ENCODE assay signal across 28 cellular contexts in genomic region chr11:36465449-36466163, GRCh38. TPM values are rescaled to one million over a fixed set of nuclear protein-coding genes. Genes with fewer than 3 reads are reported as not detected.
A peak's percentile ranks its signal among the peaks of the same experiment; 100 is the strongest.
DNase-seq lines count a peak whose midpoint lies in the region; ATAC-seq and TF ChIP-seq lines count a peak whose summit lies in the region.
"Had no signal": no experiment of that assay in that cellular context is flagged by ENCODE, and none has a peak within 500 bp of the region (broad histone marks: within the 10 kb centered on the region; RNA-seq: fewer than 3 reads in every experiment).

No MANE protein-coding gene starts in this region.

- no peak overlapping the region for H3K4me3 ChIP-seq in astrocyte of the spinal cord (ENCODE audit: low read depth, low read length)
- H3K4me3 ChIP-seq in fibroblast of villous mesenchyme (ENCODE audit: low read depth, low read length) = no peak overlapping the region
- no peak overlapping the region for H3K4me3 ChIP-seq in smooth muscle cell
- no peak overlapping the region for H3K4me3 ChIP-seq in tibial artery
- H3K4me3 ChIP-seq: ascending aorta, dorsolateral prefrontal cortex, right lobe of liver had no signal

- no peak overlapping the region for H3K9ac ChIP-seq in smooth muscle cell (ENCODE audit: low read depth)
- H3K9ac ChIP-seq: parathyroid adenoma, SK-N-SH had no signal

- no peaks in the 10 kb centered on the region for H4K20me1 ChIP-seq in smooth muscle cell (ENCODE audit: low read depth)

- CTCF ChIA-PET in activated CD8-positive, alpha-beta T cell treated with anti-CD3 and anti-CD28 coated beads for 36 hours (lab: Charles Lee) = interaction anchor here (0.9 to 2.2 kb wide), 3 partner anchors 10 to 27 kb away, joined by 4 to 8 read pairs (median 4); no protein-coding TSS in a partner anchor
- CTCF ChIA-PET in activated CD8-positive, alpha-beta T cell treated with anti-CD3 and anti-CD28 coated beads, Interleukin-2, amount 10 ng/mL, durations not matched to agents 7 days and 5 days (lab: Charles Lee) = interaction anchor here (1.1 to 2.1 kb wide), 5 partner anchors 12 to 173 kb away, joined by 4 to 9 read pairs (median 4); no protein-coding TSS in a partner anchor

- H3K4me3 Mint-ChIP-seq in activated CD8-positive, alpha-beta T cell treated with anti-CD3 and anti-CD28 coated beads for 36 hours = no peak overlapping the region
- no peak overlapping the region for H3K4me3 Mint-ChIP-seq in activated CD8-positive, alpha-beta T cell treated with anti-CD3 and anti-CD28 coated beads, Interleukin-2, amount 10 ng/mL, durations not matched to agents 7 days and 5 days
- H3K4me3 Mint-ChIP-seq: activated CD4-positive, alpha-beta T cell treated with anti-CD3 and anti-CD28 coated beads, Interleukin-2, amount 10 ng/mL, durations not matched to agents 7 days and 5 days; CD4-positive, alpha-beta memory T cell; H9; nephron; T-helper 2 cell treated with Interferon-gamma antibody and Interleukin-4, amounts not matched to agents 5 μg/mL and 100 μg/mL, for 36 hours had no signal

- H3K27me3 ChIP-seq in smooth muscle cell (ENCODE audit: low read depth) (no peaks in the 10 kb centered on the region), tibial artery (no peaks in the 10 kb centered on the region)
- H3K27me3 ChIP-seq: ascending aorta, dorsolateral prefrontal cortex, right lobe of liver had no signal

- ATAC-seq in activated CD8-positive, alpha-beta T cell treated with anti-CD3 and anti-CD28 coated beads for 36 hours = peak; percentile 74
- no peak for ATAC-seq in activated CD8-positive, alpha-beta T cell treated with anti-CD3 and anti-CD28 coated beads, Interleukin-2, amount 10 ng/mL, durations not matched to agents 7 days and 5 days
- ATAC-seq: HepG2, right lobe of liver had no signal

- no peaks in the 10 kb centered on the region for H3K36me3 Mint-ChIP-seq in activated CD8-positive, alpha-beta T cell treated with anti-CD3 and anti-CD28 coated beads for 36 hours (ENCODE audit: low read depth)
- no peaks in the 10 kb centered on the region for H3K36me3 Mint-ChIP-seq in activated CD8-positive, alpha-beta T cell treated with anti-CD3 and anti-CD28 coated beads, Interleukin-2, amount 10 ng/mL, durations not matched to agents 7 days and 5 days (ENCODE audit: low read depth)

- peak overlapping the region; percentile 50 for H3K4me2 ChIP-seq in smooth muscle cell
- H3K4me2 ChIP-seq: SK-N-SH had no signal

- in situ Hi-C loops in astrocyte of the spinal cord (cut with HindIII; ENCODE audit: low sequenced_read_pairs) = no loop called here

- H3K79me2 ChIP-seq in smooth muscle cell (ENCODE audit: low read depth) = no peaks in the 10 kb centered on the region
- H3K79me2 ChIP-seq: parathyroid adenoma had no signal

- no peaks in the 10 kb centered on the region for H3K9me3 ChIP-seq in smooth muscle cell (replicated peaks; ENCODE audit: low read depth)
- H3K9me3 ChIP-seq in tibial artery = no peaks in the 10 kb centered on the region
- H3K9me3 ChIP-seq: ascending aorta, right lobe of liver, SK-N-SH had no signal

- POLR2A ChIA-PET in activated CD8-positive, alpha-beta T cell treated with anti-CD3 and anti-CD28 coated beads for 36 hours (lab: Charles Lee) = no interaction called here
- POLR2A ChIA-PET in activated CD8-positive, alpha-beta T cell treated with anti-CD3 and anti-CD28 coated beads, Interleukin-2, amount 10 ng/mL, durations not matched to agents 7 days and 5 days (lab: Charles Lee) = no interaction called here

- 82% methylated on average over 4 of the region's 4 CpGs for WGBS in smooth muscle cell (ENCODE audit: low lambda C conversion rate)

- intact Hi-C loops in activated CD8-positive, alpha-beta T cell treated with anti-CD3 and anti-CD28 coated beads for 36 hours (cut with micrococcal nuclease) = no loop called here
- intact Hi-C loops in tibial artery (cut with DNase I; ENCODE audit: low total_unique reads) = no loop called here

- H3K9me3 Mint-ChIP-seq in activated CD8-positive, alpha-beta T cell treated with anti-CD3 and anti-CD28 coated beads for 36 hours = no peaks in the 10 kb centered on the region
- H3K9me3 Mint-ChIP-seq in activated CD8-positive, alpha-beta T cell treated with anti-CD3 and anti-CD28 coated beads, Interleukin-2, amount 10 ng/mL, durations not matched to agents 7 days and 5 days (ENCODE audit: insufficient read depth) = no peaks in the 10 kb centered on the region
- H3K9me3 Mint-ChIP-seq: activated CD4-positive, alpha-beta T cell treated with anti-CD3 and anti-CD28 coated beads, Interleukin-2, amount 10 ng/mL, durations not matched to agents 7 days and 5 days; activated naive CD4-positive, alpha-beta T cell treated with anti-CD3 and anti-CD28 coated beads, Interleukin-2, amount 50 U/mL, for 72 hours; CD4-positive, alpha-beta memory T cell; H9; nephron; T-helper 2 cell treated with Interferon-gamma antibody and Interleukin-4, amounts not matched to agents 5 μg/mL and 100 μg/mL, for 36 hours had no signal

- H3K4me1 ChIP-seq in smooth muscle cell (ENCODE audit: low read depth) (peaks cover 26% of the 10 kb centered on the region), tibial artery (peaks cover 0 to 15% (median 9%) of the 10 kb centered on the region in 4 donors)
- H3K4me1 ChIP-seq: parathyroid adenoma, right lobe of liver had no signal

- H2AFZ ChIP-seq in smooth muscle cell (ENCODE audit: low read depth) = no peak overlapping the region
- H2AFZ ChIP-seq: parathyroid adenoma had no signal

- no peaks in the 10 kb centered on the region for H3K36me3 ChIP-seq in smooth muscle cell (ENCODE audit: low read depth)
- peaks cover 0 to 6% (median 0%) of the 10 kb centered on the region in 3 donors for H3K36me3 ChIP-seq in tibial artery
- H3K36me3 ChIP-seq: ascending aorta, right lobe of liver had no signal

- H3K27ac ChIP-seq in smooth muscle cell (ENCODE audit: low read depth) = peak overlapping the region; percentile 63
- no peak overlapping the region for H3K27ac ChIP-seq in tibial artery
- H3K27ac ChIP-seq: ascending aorta, dorsolateral prefrontal cortex, HL-60, parathyroid adenoma, right lobe of liver, VCaP had no signal

- H3F3A ChIP-seq in smooth muscle cell (ENCODE audit: low read depth) = peaks cover 17% of the 10 kb centered on the region

- no peaks in the 10 kb centered on the region for H3K27me3 Mint-ChIP-seq in activated CD8-positive, alpha-beta T cell treated with anti-CD3 and anti-CD28 coated beads for 36 hours
- peaks cover 9% of the 10 kb centered on the region for H3K27me3 Mint-ChIP-seq in activated CD8-positive, alpha-beta T cell treated with anti-CD3 and anti-CD28 coated beads, Interleukin-2, amount 10 ng/mL, durations not matched to agents 7 days and 5 days (ENCODE audit: low read depth)
- H3K27me3 Mint-ChIP-seq: activated CD4-positive, alpha-beta T cell treated with anti-CD3 and anti-CD28 coated beads, Interleukin-2, amount 10 ng/mL, durations not matched to agents 7 days and 5 days; CD4-positive, alpha-beta memory T cell had no signal

- no peak overlapping the region for H3K27ac Mint-ChIP-seq in activated CD8-positive, alpha-beta T cell treated with anti-CD3 and anti-CD28 coated beads for 36 hours
- no peak overlapping the region for H3K27ac Mint-ChIP-seq in activated CD8-positive, alpha-beta T cell treated with anti-CD3 and anti-CD28 coated beads, Interleukin-2, amount 10 ng/mL, durations not matched to agents 7 days and 5 days
- H3K27ac Mint-ChIP-seq: activated CD4-positive, alpha-beta T cell treated with anti-CD3 and anti-CD28 coated beads, Interleukin-2, amount 10 ng/mL, durations not matched to agents 7 days and 5 days; CD4-positive, alpha-beta memory T cell; H9; nephron; T-helper 2 cell treated with Interferon-gamma antibody and Interleukin-4, amounts not matched to agents 5 μg/mL and 100 μg/mL, for 36 hours had no signal

- no peak for TF ChIP-seq CTCF in activated CD8-positive, alpha-beta T cell treated with anti-CD3 and anti-CD28 coated beads for 36 hours (IDR thresholded peaks at IDR 0.05)
- no peak for TF ChIP-seq CTCF in astrocyte of the spinal cord (IDR thresholded peaks at IDR 0.05; ENCODE audit: low read depth, low read length)
- TF ChIP-seq CTCF in fibroblast of villous mesenchyme (IDR thresholded peaks at IDR 0.05; ENCODE audit: insufficient read depth, low read depth, low read length) = no peak
- TF ChIP-seq CTCF in smooth muscle cell (IDR thresholded peaks at IDR 0.05; ENCODE audit: borderline replicate concordance, insufficient read depth, poor library complexity, severe bottlenecking) = no peak
- TF ChIP-seq CTCF in tibial artery (IDR thresholded peaks at IDR 0.05) = no peak

- no peaks in the 10 kb centered on the region for H3K4me1 Mint-ChIP-seq in activated CD8-positive, alpha-beta T cell treated with anti-CD3 and anti-CD28 coated beads for 36 hours (ENCODE audit: low read depth)
- H3K4me1 Mint-ChIP-seq in activated CD8-positive, alpha-beta T cell treated with anti-CD3 and anti-CD28 coated beads, Interleukin-2, amount 10 ng/mL, durations not matched to agents 7 days and 5 days (ENCODE audit: low read depth) = peaks cover 3% of the 10 kb centered on the region
- H3K4me1 Mint-ChIP-seq: nephron had no signal

- DNase-seq in activated CD8-positive, alpha-beta T cell treated with anti-CD3 and anti-CD28 coated beads for 36 hours = no peak
- no peak for DNase-seq in activated CD8-positive, alpha-beta T cell treated with anti-CD3 and anti-CD28 coated beads, Interleukin-2, amount 10 ng/mL, durations not matched to agents 7 days and 5 days
- DNase-seq in astrocyte of the spinal cord (ENCODE audit: low read depth, low spot score) = peak; percentile 64
- peak; percentile 65 for DNase-seq in fibroblast of villous mesenchyme (ENCODE audit: low read depth)
- no peak for DNase-seq in smooth muscle cell (lab: John Stamatoyannopoulos, UW; ENCODE audit: unreplicated experiment)
- no peak for DNase-seq in tibial artery
- DNase-seq in DMS 273 (lab: John Stamatoyannopoulos, UW; ENCODE audit: unreplicated experiment) = no peak
- DNase-seq in COLO829 (ENCODE audit: low spot score) = no peak
- DNase-seq: 8988T; activated CD4-positive, alpha-beta T cell treated with anti-CD3 and anti-CD28 coated beads, Interleukin-2, amount 10 ng/mL, durations not matched to agents 7 days and 5 days; CD4-positive, alpha-beta memory T cell; dorsolateral prefrontal cortex; H9; NCI-H1092 treated with DMSO at 0.1 percent for 48 hours; NCI-H1930; NCI-H2227 treated with DMSO at 0.1 percent for 48 hours; right lobe of liver; SK-N-SH; stimulated activated CD4-positive, alpha-beta T cell treated with anti-CD3 and anti-CD28 coated beads, Interleukin-15, amount 100 ng/mL, for 24 hours; trophoblast cell had no signal

RNA-seq across cellular contexts. Expression of gene TRAF6, which starts 44.5 kb away (rescaled TPM):
- total RNA-seq in activated CD8-positive, alpha-beta T cell treated with anti-CD3 and anti-CD28 coated beads for 36 hours = 10 to 100 TPM in 1 of 2 experiments, 1 to 10 TPM in 1; 8.8 to 10.3 TPM
- total RNA-seq in activated CD8-positive, alpha-beta T cell treated with anti-CD3 and anti-CD28 coated beads, Interleukin-2, amount 10 ng/mL, durations not matched to agents 7 days and 5 days = 1 to 10 TPM; 8.8 to 9.1 TPM
- 9.0 and 13.4 TPM in 2 replicates for total RNA-seq in fibroblast of villous mesenchyme
- 18.9 and 19.7 TPM in 2 replicates for total RNA-seq in smooth muscle cell
- polyA plus RNA-seq in smooth muscle cell = 9.9 and 14.7 TPM in 2 replicates

Comparison
In these comparisons a context has a peak if more than half of its experiments do, and no peak if none do; other contexts are left out.
1. DNase-seq: peak in astrocyte of the spinal cord (single experiment) and fibroblast of villous mesenchyme (single experiment); none in activated CD8-positive, alpha-beta T cell treated with anti-CD3 and anti-CD28 coated beads for 36 hours (single experiment), activated CD8-positive, alpha-beta T cell treated with anti-CD3 and anti-CD28 coated beads, Interleukin-2, amount 10 ng/mL, durations not matched to agents 7 days and 5 days (single experiment), smooth muscle cell (single experiment), tibial artery (0 of 2), DMS 273 (single experiment) and COLO829 (single experiment).